ENCODE assay signal across 17 cellular contexts in the genomic region with DNA sequence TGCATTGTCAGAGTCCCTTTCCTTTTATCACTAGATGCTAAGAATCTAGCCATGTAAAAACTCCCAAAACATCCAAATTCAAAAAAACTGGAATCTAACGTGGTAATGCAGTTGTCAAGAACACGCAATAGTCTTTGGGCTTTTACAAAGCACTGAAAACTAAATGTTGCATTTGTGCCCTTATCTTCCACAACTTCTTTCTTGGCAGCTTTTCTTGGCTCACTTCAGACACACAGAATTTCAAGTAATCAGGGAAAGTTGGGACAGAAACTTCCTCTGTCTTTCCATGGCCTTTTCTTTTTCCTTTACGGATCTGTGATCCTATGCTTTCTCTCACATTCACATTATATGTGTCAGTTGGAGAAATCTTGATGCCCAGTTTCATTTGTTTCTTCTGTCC.
DNase-seq lines count a peak whose midpoint lies in the region; ATAC-seq, FAIRE-seq and TF ChIP-seq lines count a peak whose summit lies in the region.
"Had no signal": no experiment of that assay in that cellular context is flagged by ENCODE, and none has a peak within 500 bp of the region (broad histone marks: within the 10 kb centered on the region; RNA-seq: fewer than 3 reads in every experiment).

No MANE protein-coding gene starts in this region.

- ATAC-seq in HepG2 (no peak), HG02870 (IDR thresholded peaks at IDR 0.05; ENCODE audit: unreplicated experiment) (no peak)
- ATAC-seq: foreskin keratinocyte; stimulated activated naive CD8-positive, alpha-beta T cell treated with anti-CD3 and anti-CD28 coated beads, Interleukin-15, amount 100 ng/mL, for 72 hours had no signal

- H3K9ac ChIP-seq in liver (ENCODE audit: low read depth in 1 of 2, low read length in 2 of 2): peak overlapping the region in 1 of 2 donors; percentile 38
- H3K9ac ChIP-seq in HepG2 (ENCODE audit: insufficient read depth, low read depth, low read length): no peak overlapping the region

- no peaks in the 10 kb centered on the region for H3K9me2 ChIP-seq in hepatocyte (replicated peaks; ENCODE audit: insufficient read depth)

- POLR2A ChIA-PET in HepG2 (lab: Yijun Ruan, JAX): no interaction called here

- 39% methylated on average over 3 of the region's 3 CpGs for WGBS in liver
- 93% methylated on average over 3 of the region's 3 CpGs for WGBS in HepG2 (ENCODE audit: low lambda C conversion rate)
- WGBS in hepatocyte (ENCODE audit: low lambda C conversion rate, missing lambda C conversion rate): 73% methylated on average over 3 of the region's 3 CpGs
- WGBS in sigmoid colon, 2 donors: 75 to 85% methylated on average over 3 of the region's 3 CpGs

- intact Hi-C loops in HepG2 (cut with micrococcal nuclease; ENCODE audit: unreplicated experiment) (no loop called here), sigmoid colon (cut with DNase I) (loop anchor here (5.0 to 10.0 kb wide), 2 partner anchors 71 to 138 kb away; a partner anchor contains a TSS)

- H4K20me1 ChIP-seq in HepG2 (ENCODE audit: insufficient read depth, low read length) (no peaks in the 10 kb centered on the region), hepatocyte (ENCODE audit: insufficient read depth, poor library complexity, severe bottlenecking) (no peaks in the 10 kb centered on the region)

- H3K4me1 ChIP-seq in liver (ENCODE audit: control insufficient read depth in 4 of 4, insufficient read depth in 4 of 4, low read length in 3 of 4) (peaks cover 8 to 37% (median 25%) of the 10 kb centered on the region in 4 donors), HepG2 (ENCODE audit: insufficient read depth, low read length) (peaks cover 19% of the 10 kb centered on the region), hepatocyte (ENCODE audit: insufficient read depth) (peaks cover 21% of the 10 kb centered on the region), sigmoid colon (peaks cover 0 to 78% (median 68%) of the 10 kb centered on the region in 4 donors)

- H3K4me3 ChIP-seq in liver (ENCODE audit: low read depth in 1 of 3, low read length in 3 of 3): no peak overlapping the region
- no peak overlapping the region for H3K4me3 ChIP-seq in HepG2 (replicated peaks in 1 of 3; ENCODE audit: insufficient read depth in 1 of 3, low read depth in 2 of 3, low read length in 3 of 3)
- H3K4me3 ChIP-seq in hepatocyte: no peak overlapping the region
- H3K4me3 ChIP-seq in sigmoid colon: no peak overlapping the region

- CTCF ChIA-PET in HepG2 (lab: Yijun Ruan, JAX; ENCODE audit: low intra/inter-chr PET ratio, low total read pairs): no interaction called here

- H3K27me3 ChIP-seq in liver (ENCODE audit: control insufficient read depth in 4 of 4, insufficient read depth in 4 of 4, low read length in 3 of 4): no peaks in the 10 kb centered on the region
- no peaks in the 10 kb centered on the region for H3K27me3 ChIP-seq in HepG2 (ENCODE audit: control insufficient read depth in 1 of 2, insufficient read depth in 2 of 2, low read length in 2 of 2)
- no peaks in the 10 kb centered on the region for H3K27me3 ChIP-seq in hepatocyte
- no peaks in the 10 kb centered on the region for H3K27me3 ChIP-seq in sigmoid colon
- H3K27me3 ChIP-seq: foreskin keratinocyte, neutrophil had no signal

- H3K27ac ChIP-seq in liver (ENCODE audit: low read depth in 1 of 2, low read length in 2 of 2) (peak overlapping the region; percentile 84 to 91), HepG2 (ENCODE audit: extremely low read length, insufficient read depth, low read length) (no peak overlapping the region), hepatocyte (peak overlapping the region; percentile 92), sigmoid colon (peak overlapping the region; percentile 85 to 91 (median 90))
- H3K27ac ChIP-seq: foreskin keratinocyte, neutrophil had no signal

- TF ChIP-seq EP300 in HepG2 (IDR thresholded peaks at IDR 0.05; ENCODE audit: low read depth in 2 of 2, low read length in 2 of 2) (no peak), HepG2 (CRISPR knock-in tag; IDR thresholded peaks at IDR 0.05; ENCODE audit: borderline replicate concordance) (no peak), sigmoid colon (IDR thresholded peaks at IDR 0.05) (no peak)

- no TSS peak for BruUV-seq in HepG2 (replicated peaks; lab: Mats Ljungman, UMichigan)

- no peak for FAIRE-seq in HepG2 (lab: Jason Lieb, UNC)
- FAIRE-seq: A204.1 had no signal

- H3K36me3 ChIP-seq in liver (ENCODE audit: control insufficient read depth in 4 of 4, insufficient read depth in 3 of 4, low read depth in 1 of 4, low read length in 3 of 4) (no peaks in the 10 kb centered on the region), HepG2 (replicated peaks in 1 of 2; ENCODE audit: control insufficient read depth in 1 of 2, insufficient read depth in 2 of 2, low read length in 2 of 2) (no peaks in the 10 kb centered on the region), hepatocyte (replicated peaks; ENCODE audit: insufficient read depth, low read depth) (no peaks in the 10 kb centered on the region), sigmoid colon (no peaks in the 10 kb centered on the region)
- H3K36me3 ChIP-seq: neutrophil had no signal

- in situ Hi-C loops in HepG2 (cut with HindIII; ENCODE audit: extremely low pct_ligation_motif_present, low pct_unique_long_range_greater_than_20kb): no loop called here

- peak; percentile 9 to 19 for TF ChIP-seq RAD21 in liver (IDR thresholded peaks at IDR 0.05)
- TF ChIP-seq RAD21 in HepG2 (CRISPR knock-in tag; IDR thresholded peaks at IDR 0.05): no peak

- H2AFZ ChIP-seq in HepG2 (ENCODE audit: low read length) (no peak overlapping the region), hepatocyte (no peak overlapping the region)

- H3K9me3 ChIP-seq in liver (ENCODE audit: control insufficient read depth in 4 of 4, low read length in 3 of 4): no peaks in the 10 kb centered on the region
- no peaks in the 10 kb centered on the region for H3K9me3 ChIP-seq in HepG2 (ENCODE audit: low read length)
- H3K9me3 ChIP-seq in hepatocyte (ENCODE audit: low read depth): no peaks in the 10 kb centered on the region
- no peaks in the 10 kb centered on the region for H3K9me3 ChIP-seq in sigmoid colon
- H3K9me3 ChIP-seq: neutrophil had no signal

- no peak for TF ChIP-seq CTCF in liver (IDR thresholded peaks at IDR 0.05; ENCODE audit: low read depth, low read length, missing input control)
- TF ChIP-seq CTCF in HepG2 (CRISPR knock-in tag; IDR thresholded peaks at IDR 0.05): no peak
- TF ChIP-seq CTCF in hepatocyte (IDR thresholded peaks at IDR 0.05; ENCODE audit: poor library complexity): no peak
- TF ChIP-seq CTCF in sigmoid colon (IDR thresholded peaks at IDR 0.05): no peak

- H3K79me2 ChIP-seq in HepG2 (ENCODE audit: insufficient read depth, low read length) (no peaks in the 10 kb centered on the region), hepatocyte (no peaks in the 10 kb centered on the region)

- DNase-seq in HepG2 (ENCODE audit: low spot score) (no peak), hepatocyte (ENCODE audit: low spot score) (no peak), sigmoid colon (no peak), DMS153 (lab: John Stamatoyannopoulos, UW) (no peak), erythroblast (lab: John Stamatoyannopoulos, UW) (no peak), mucosa of gallbladder (ENCODE audit: low spot score) (no peak)
- DNase-seq: Calu3; foreskin keratinocyte; islet precursor cell; MV-4-11; stimulated activated CD4-positive, alpha-beta T cell treated with anti-CD3 and anti-CD28 coated beads, Interleukin-4, amount 100 ng/mL, for 4 hours; stimulated activated naive CD8-positive, alpha-beta T cell treated with anti-CD3 and anti-CD28 coated beads, Interleukin-15, amount 100 ng/mL, for 72 hours; SW 1271 had no signal

- H3K4me2 ChIP-seq in HepG2 (ENCODE audit: low read depth, low read length) (no peak overlapping the region), hepatocyte (peak overlapping the region; percentile 23)

- TF ChIP-seq POLR2A in HepG2 (IDR thresholded peaks at IDR 0.05; ENCODE audit: insufficient read depth in 1 of 2, low read depth in 2 of 2, low read length in 2 of 2): no peak
- TF ChIP-seq POLR2A in sigmoid colon (IDR thresholded peaks at IDR 0.05): no peak
- TF ChIP-seq POLR2A in erythroblast (IDR thresholded peaks at IDR 0.05; ENCODE audit: low read length): no peak

TF ChIP-seq in liver, 16 proteins besides CTCF, POLR2A, EP300 and RAD21:
- TF ChIP-seq FOXA1 (IDR thresholded peaks at IDR 0.05): no peak
- TF ChIP-seq RXRA (IDR thresholded peaks at IDR 0.05): peak in 1 of 2 donors; percentile 9

TF ChIP-seq in HepG2, 621 proteins besides CTCF, POLR2A, EP300 and RAD21:
- TF ChIP-seq EHMT2 (IDR thresholded peaks at IDR 0.05; ENCODE audit: borderline replicate concordance, low read depth, low read length) (no peak), ZNF816 (CRISPR knock-in tag; IDR thresholded peaks at IDR 0.05; ENCODE audit: borderline replicate concordance) (no peak), ZNF839 (CRISPR knock-in tag; IDR thresholded peaks at IDR 0.05; ENCODE audit: borderline replicate concordance) (no peak)
